Comparison of ENCODE assay signal across 8 cellular contexts in the genomic region with DNA sequence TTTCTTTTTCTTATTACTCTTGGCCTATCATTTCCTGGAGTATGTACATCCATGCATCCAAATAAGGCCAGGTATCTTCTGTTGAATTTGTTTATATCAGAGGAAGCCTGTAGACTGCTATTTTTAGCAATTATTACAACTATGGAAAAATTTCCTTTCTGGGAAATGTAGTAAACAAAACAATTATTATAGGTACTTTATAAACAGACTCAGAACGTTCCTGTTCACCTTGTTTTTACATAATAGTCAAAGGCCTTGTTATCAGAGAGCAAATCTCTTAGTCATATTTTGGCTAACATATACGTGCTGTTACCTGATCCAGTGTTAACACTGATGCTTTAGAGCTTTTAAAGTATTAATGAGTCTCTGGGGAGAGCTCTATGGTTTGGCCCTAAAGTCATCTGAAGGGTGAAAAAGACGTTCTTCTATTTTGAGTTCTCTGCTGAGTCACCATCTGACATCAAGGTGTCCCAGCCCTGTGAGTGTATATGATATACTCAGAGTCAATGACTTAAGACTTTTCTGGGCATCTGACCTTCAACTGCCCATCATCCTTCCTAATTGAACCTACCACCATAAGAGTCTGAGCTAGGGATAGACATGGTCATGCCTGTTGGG. TPM values are rescaled to one million over a fixed set of nuclear protein-coding genes. Genes with fewer than 3 reads are reported as not detected.
A peak's percentile ranks its signal among the peaks of the same experiment; 100 is the strongest.
DNase-seq lines count a peak whose midpoint lies in the region; ATAC-seq, FAIRE-seq and TF ChIP-seq lines count a peak whose summit lies in the region.

No MANE protein-coding gene starts in this region.

- ATAC-seq in GM18909 (IDR thresholded peaks at IDR 0.05; ENCODE audit: poor library complexity, unreplicated experiment) (peak; percentile 55), right lobe of liver (no peak)

- FAIRE-seq in GM12892 (lab: Jason Lieb, UNC), result no peak

- peak; percentile 54 for DNase-seq in NB4 (ENCODE audit: low read depth)
- no peak for DNase-seq in caudate nucleus (lab: John Stamatoyannopoulos, UW)
- DNase-seq in sigmoid colon, result no peak
- no peak for DNase-seq in right lobe of liver
- no peak for DNase-seq in AG20443 (ENCODE audit: low spot score)
- DNase-seq in MV-4-11 (lab: John Stamatoyannopoulos, UW), result no peak
- DNase-seq in GM12892 (ENCODE audit: insufficient read length), result no peak

- H3K27ac ChIP-seq in caudate nucleus (ENCODE audit: low read depth, low read length) (peak overlapping the region; percentile 88), sigmoid colon (peak overlapping the region; percentile 89 to 91 (median 91)), right lobe of liver (peak overlapping the region in 1 of 3 donors; percentile 7)

- peak; percentile 19 to 87 (median 78) for TF ChIP-seq EP300 in sigmoid colon (IDR thresholded peaks at IDR 0.05)

- H3K4me3 ChIP-seq in NB4 (ENCODE audit: low read depth, low read length), result no peak overlapping the region
- peak overlapping the region in 1 of 4 donors; percentile 20 for H3K4me3 ChIP-seq in sigmoid colon
- no peak overlapping the region for H3K4me3 ChIP-seq in right lobe of liver

- WGBS in sigmoid colon, 2 donors, result 60 to 63% methylated on average over 3 of the region's 3 CpGs
- 60% methylated on average over 3 of the region's 3 CpGs for WGBS in right lobe of liver (ENCODE audit: insufficient coverage, low coverage, low lambda C conversion rate, missing lambda C conversion rate)

- H3K36me3 ChIP-seq in sigmoid colon (peaks cover 0 to 15% (median 0%) of the 10 kb centered on the region in 4 donors), right lobe of liver (no peaks in the 10 kb centered on the region)

- H3K4me1 ChIP-seq in sigmoid colon (peaks cover 0 to 83% (median 71%) of the 10 kb centered on the region in 4 donors), right lobe of liver (peaks cover 0 to 8% (median 0%) of the 10 kb centered on the region in 4 donors)

- no peaks in the 10 kb centered on the region for H3K27me3 ChIP-seq in sigmoid colon
- no peaks in the 10 kb centered on the region for H3K27me3 ChIP-seq in right lobe of liver

- intact Hi-C loops in sigmoid colon (cut with DNase I), result no loop called here
- intact Hi-C loops in right lobe of liver (cut with DNase I), result no loop called here

- no peaks in the 10 kb centered on the region for H3K9me3 ChIP-seq in sigmoid colon
- H3K9me3 ChIP-seq in right lobe of liver, result no peaks in the 10 kb centered on the region

- no peak for TF ChIP-seq CTCF in NB4 (IDR thresholded peaks at IDR 0.05; ENCODE audit: low read depth, low read length)
- no peak for TF ChIP-seq CTCF in sigmoid colon (IDR thresholded peaks at IDR 0.05)
- TF ChIP-seq CTCF in right lobe of liver (IDR thresholded peaks at IDR 0.05), result no peak

- TF ChIP-seq POLR2A in NB4 (IDR thresholded peaks at IDR 0.05; ENCODE audit: extremely low read depth, insufficient read length), result no peak
- TF ChIP-seq POLR2A in sigmoid colon (IDR thresholded peaks at IDR 0.05), result no peak
- no peak for TF ChIP-seq POLR2A in right lobe of liver (IDR thresholded peaks at IDR 0.05)
- TF ChIP-seq POLR2A in GM12892 (IDR thresholded peaks at IDR 0.05; ENCODE audit: low read depth, low read length), result no peak

RNA-seq across cellular contexts. Expression of gene SPARCL1, which starts 7.3 kb away (rescaled TPM):
- total RNA-seq in sigmoid colon (1,000 to 10,000 TPM; 1,005 to 1,386 (median 1,166) TPM), right lobe of liver (10 to 100 TPM in 3 of 6 experiments, 1 to 10 TPM in 3; 5.3 to 14.3 (median 9.1) TPM)
- polyA plus RNA-seq in sigmoid colon, result 100 to 1,000 TPM in 1 of 3 donors, 10 to 100 TPM in 2; 10.4 to 145 (median 28.8) TPM
- not detected for polyA plus RNA-seq in GM12892 (2012; ENCODE audit: missing spikeins)

Comparison
In these comparisons a context has a peak if more than half of its experiments do, and no peak if none do; other contexts are left out.
1. RNA of gene SPARCL1, which starts 7.3 kb away (total RNA-seq): 1,005 to 1,386 TPM in sigmoid colon; 5.3 to 14.3 TPM in right lobe of liver; every median in the first group is over 10 times any median in the second.